In genomic region chr5:61311836-61312808, GRCh38 we compare ENCODE assay signal across 14 cellular contexts. TPM values are rescaled to one million over a fixed set of nuclear protein-coding genes. Genes with fewer than 3 reads are reported as not detected.
DNase-seq lines count a peak whose midpoint lies in the region; ATAC-seq and FAIRE-seq lines count a peak whose summit lies in the region.
"Had no signal": no experiment of that assay in that cellular context is flagged by ENCODE, and none has a peak within 500 bp of the region (broad histone marks: within the 10 kb centered on the region; RNA-seq: fewer than 3 reads in every experiment).

No MANE protein-coding gene starts in this region.

- peaks cover 0 to under 1% of the 10 kb centered on the region in 2 donors for H3K4me1 Mint-ChIP-seq in stimulated activated naive B cell treated with anti-CD40 and anti-IgM and Interleukin-4, amounts not matched to agents 10 μg/mL and 1 μg/mL and 100 μg/mL, for 72 hours
- peaks cover 9% of the 10 kb centered on the region for H3K4me1 Mint-ChIP-seq in activated T-cell treated with anti-CD3 and anti-CD28 coated beads, Interleukin-2, amount 50 U/mL, for 24 hours (ENCODE audit: low read depth)

- peaks cover 15 to 20% of the 10 kb centered on the region in 2 donors for H3K27me3 Mint-ChIP-seq in stimulated activated naive B cell treated with anti-CD40 and anti-IgM and Interleukin-4, amounts not matched to agents 10 μg/mL and 1 μg/mL and 100 μg/mL, for 72 hours
- H3K27me3 Mint-ChIP-seq in activated T-cell treated with anti-CD3 and anti-CD28 coated beads, Interleukin-2, amount 50 U/mL, for 24 hours: peaks cover 22% of the 10 kb centered on the region

- FAIRE-seq in RCC 7860 (lab: Jason Lieb, UNC): no peak

- ATAC-seq in stimulated activated naive B cell treated with anti-CD40 and anti-IgM and Interleukin-4, amounts not matched to agents 10 μg/mL and 1 μg/mL and 100 μg/mL, for 72 hours (replicated peaks): no peak
- ATAC-seq in GM18498 (IDR thresholded peaks at IDR 0.05; ENCODE audit: unreplicated experiment) (no peak), HG02938 (IDR thresholded peaks at IDR 0.05; ENCODE audit: unreplicated experiment) (no peak)

- no peak overlapping the region for H3K27ac Mint-ChIP-seq in stimulated activated naive B cell treated with anti-CD40 and anti-IgM and Interleukin-4, amounts not matched to agents 10 μg/mL and 1 μg/mL and 100 μg/mL, for 72 hours
- no peak overlapping the region for H3K27ac Mint-ChIP-seq in activated T-cell treated with anti-CD3 and anti-CD28 coated beads, Interleukin-2, amount 50 U/mL, for 24 hours
- H3K27ac Mint-ChIP-seq: activated T-helper 1 cell treated with anti-CD3 and anti-CD28 coated beads, Interleukin-12 subunit alpha, Interleukin-12 subunit beta, Interleukin-2, Interleukin-4 antibody, amounts not matched to agents 30 ng/mL and 10 ng/mL and 1 ng/mL, durations not matched to agents 14 hours and 24 hours and 36 hours; memory B cell had no signal

- no peaks in the 10 kb centered on the region for H3K36me3 Mint-ChIP-seq in stimulated activated naive B cell treated with anti-CD40 and anti-IgM and Interleukin-4, amounts not matched to agents 10 μg/mL and 1 μg/mL and 100 μg/mL, for 72 hours
- no peaks in the 10 kb centered on the region for H3K36me3 Mint-ChIP-seq in activated T-cell treated with anti-CD3 and anti-CD28 coated beads, Interleukin-2, amount 50 U/mL, for 24 hours (ENCODE audit: low read depth)

- H3K4me3 Mint-ChIP-seq in stimulated activated naive B cell treated with anti-CD40 and anti-IgM and Interleukin-4, amounts not matched to agents 10 μg/mL and 1 μg/mL and 100 μg/mL, for 72 hours: no peak overlapping the region
- no peak overlapping the region for H3K4me3 Mint-ChIP-seq in activated T-cell treated with anti-CD3 and anti-CD28 coated beads, Interleukin-2, amount 50 U/mL, for 24 hours
- H3K4me3 Mint-ChIP-seq: activated T-helper 1 cell treated with anti-CD3 and anti-CD28 coated beads, Interleukin-12 subunit alpha, Interleukin-12 subunit beta, Interleukin-2, Interleukin-4 antibody, amounts not matched to agents 30 ng/mL and 10 ng/mL and 1 ng/mL, durations not matched to agents 14 hours and 24 hours and 36 hours; memory B cell had no signal

- H3K9me3 Mint-ChIP-seq in stimulated activated naive B cell treated with anti-CD40 and anti-IgM and Interleukin-4, amounts not matched to agents 10 μg/mL and 1 μg/mL and 100 μg/mL, for 72 hours: no peaks in the 10 kb centered on the region
- no peaks in the 10 kb centered on the region for H3K9me3 Mint-ChIP-seq in activated T-cell treated with anti-CD3 and anti-CD28 coated beads, Interleukin-2, amount 50 U/mL, for 24 hours
- H3K9me3 Mint-ChIP-seq: activated T-helper 1 cell treated with anti-CD3 and anti-CD28 coated beads, Interleukin-12 subunit alpha, Interleukin-12 subunit beta, Interleukin-2, Interleukin-4 antibody, amounts not matched to agents 30 ng/mL and 10 ng/mL and 1 ng/mL, durations not matched to agents 14 hours and 24 hours and 36 hours; memory B cell had no signal

- DNase-seq in EL: peak; percentile 92
- DNase-seq in RCC 7860 (ENCODE audit: low spot score): peak; percentile 81
- DNase-seq in epithelial cell of prostate (ENCODE audit: low read depth, low spot score): no peak
- DNase-seq in renal cortical epithelial cell (ENCODE audit: low read depth): peak; percentile 98
- DNase-seq in stimulated activated naive B cell treated with anti-CD40 and anti-IgM and Interleukin-4, amounts not matched to agents 10 μg/mL and 1 μg/mL and 100 μg/mL, for 72 hours: no peak
- no peak for DNase-seq in activated T-cell treated with anti-CD3 and anti-CD28 coated beads, Interleukin-2, amount 50 U/mL, for 24 hours
- DNase-seq: activated CD4-positive, CD25-positive, alpha-beta regulatory T cell; NCI-H2081 treated with DMSO at 0.1 percent for 48 hours; Right ventricle myocardium superior had no signal

- peak overlapping the region; percentile 47 for H3K27ac ChIP-seq in epithelial cell of prostate
- H3K27ac ChIP-seq: prostate gland had no signal

RNA-seq across cellular contexts. Expression of gene ZSWIM6, which starts 19.9 kb away (rescaled TPM):
- total RNA-seq in renal cortical epithelial cell: 11.6 and 20.7 TPM in 2 replicates

Comparison
In these comparisons a context has a peak if more than half of its experiments do, and no peak if none do; other contexts are left out.
1. DNase-seq: peak in EL (single experiment), RCC 7860 (single experiment) and renal cortical epithelial cell (single experiment); none in epithelial cell of prostate (single experiment), stimulated activated naive B cell treated with anti-CD40 and anti-IgM and Interleukin-4, amounts not matched to agents 10 μg/mL and 1 μg/mL and 100 μg/mL, for 72 hours (single experiment) and activated T-cell treated with anti-CD3 and anti-CD28 coated beads, Interleukin-2, amount 50 U/mL, for 24 hours (single experiment).